1 cellular context compared by ENCODE assay signal in the genomic region with DNA sequence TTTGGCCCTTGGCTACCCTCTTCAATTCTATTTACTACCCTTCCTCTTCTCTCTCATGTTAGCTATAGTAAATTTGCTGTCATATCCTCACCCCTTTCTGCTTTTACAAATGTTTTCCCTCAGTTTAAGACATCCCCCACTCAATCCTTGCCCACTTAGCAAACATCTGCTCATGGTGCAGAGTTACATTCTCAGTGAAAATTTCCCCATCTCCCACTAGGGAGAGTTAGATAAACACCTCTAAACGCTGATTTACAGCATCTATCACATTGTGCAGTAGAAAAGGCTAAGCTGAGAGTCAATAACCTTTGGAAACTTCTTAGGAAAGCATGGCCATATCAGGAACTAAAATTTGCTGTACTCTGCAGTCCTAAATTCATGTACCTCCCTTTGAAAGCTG.
TF ChIP-seq lines count a peak whose summit lies in the region.

No MANE protein-coding gene starts in this region.

TF ChIP-seq in GM23338, 12 proteins besides CTCF, POLR2A, EP300 and RAD21 (continued from another document):
- TF ChIP-seq, protein P1, sequence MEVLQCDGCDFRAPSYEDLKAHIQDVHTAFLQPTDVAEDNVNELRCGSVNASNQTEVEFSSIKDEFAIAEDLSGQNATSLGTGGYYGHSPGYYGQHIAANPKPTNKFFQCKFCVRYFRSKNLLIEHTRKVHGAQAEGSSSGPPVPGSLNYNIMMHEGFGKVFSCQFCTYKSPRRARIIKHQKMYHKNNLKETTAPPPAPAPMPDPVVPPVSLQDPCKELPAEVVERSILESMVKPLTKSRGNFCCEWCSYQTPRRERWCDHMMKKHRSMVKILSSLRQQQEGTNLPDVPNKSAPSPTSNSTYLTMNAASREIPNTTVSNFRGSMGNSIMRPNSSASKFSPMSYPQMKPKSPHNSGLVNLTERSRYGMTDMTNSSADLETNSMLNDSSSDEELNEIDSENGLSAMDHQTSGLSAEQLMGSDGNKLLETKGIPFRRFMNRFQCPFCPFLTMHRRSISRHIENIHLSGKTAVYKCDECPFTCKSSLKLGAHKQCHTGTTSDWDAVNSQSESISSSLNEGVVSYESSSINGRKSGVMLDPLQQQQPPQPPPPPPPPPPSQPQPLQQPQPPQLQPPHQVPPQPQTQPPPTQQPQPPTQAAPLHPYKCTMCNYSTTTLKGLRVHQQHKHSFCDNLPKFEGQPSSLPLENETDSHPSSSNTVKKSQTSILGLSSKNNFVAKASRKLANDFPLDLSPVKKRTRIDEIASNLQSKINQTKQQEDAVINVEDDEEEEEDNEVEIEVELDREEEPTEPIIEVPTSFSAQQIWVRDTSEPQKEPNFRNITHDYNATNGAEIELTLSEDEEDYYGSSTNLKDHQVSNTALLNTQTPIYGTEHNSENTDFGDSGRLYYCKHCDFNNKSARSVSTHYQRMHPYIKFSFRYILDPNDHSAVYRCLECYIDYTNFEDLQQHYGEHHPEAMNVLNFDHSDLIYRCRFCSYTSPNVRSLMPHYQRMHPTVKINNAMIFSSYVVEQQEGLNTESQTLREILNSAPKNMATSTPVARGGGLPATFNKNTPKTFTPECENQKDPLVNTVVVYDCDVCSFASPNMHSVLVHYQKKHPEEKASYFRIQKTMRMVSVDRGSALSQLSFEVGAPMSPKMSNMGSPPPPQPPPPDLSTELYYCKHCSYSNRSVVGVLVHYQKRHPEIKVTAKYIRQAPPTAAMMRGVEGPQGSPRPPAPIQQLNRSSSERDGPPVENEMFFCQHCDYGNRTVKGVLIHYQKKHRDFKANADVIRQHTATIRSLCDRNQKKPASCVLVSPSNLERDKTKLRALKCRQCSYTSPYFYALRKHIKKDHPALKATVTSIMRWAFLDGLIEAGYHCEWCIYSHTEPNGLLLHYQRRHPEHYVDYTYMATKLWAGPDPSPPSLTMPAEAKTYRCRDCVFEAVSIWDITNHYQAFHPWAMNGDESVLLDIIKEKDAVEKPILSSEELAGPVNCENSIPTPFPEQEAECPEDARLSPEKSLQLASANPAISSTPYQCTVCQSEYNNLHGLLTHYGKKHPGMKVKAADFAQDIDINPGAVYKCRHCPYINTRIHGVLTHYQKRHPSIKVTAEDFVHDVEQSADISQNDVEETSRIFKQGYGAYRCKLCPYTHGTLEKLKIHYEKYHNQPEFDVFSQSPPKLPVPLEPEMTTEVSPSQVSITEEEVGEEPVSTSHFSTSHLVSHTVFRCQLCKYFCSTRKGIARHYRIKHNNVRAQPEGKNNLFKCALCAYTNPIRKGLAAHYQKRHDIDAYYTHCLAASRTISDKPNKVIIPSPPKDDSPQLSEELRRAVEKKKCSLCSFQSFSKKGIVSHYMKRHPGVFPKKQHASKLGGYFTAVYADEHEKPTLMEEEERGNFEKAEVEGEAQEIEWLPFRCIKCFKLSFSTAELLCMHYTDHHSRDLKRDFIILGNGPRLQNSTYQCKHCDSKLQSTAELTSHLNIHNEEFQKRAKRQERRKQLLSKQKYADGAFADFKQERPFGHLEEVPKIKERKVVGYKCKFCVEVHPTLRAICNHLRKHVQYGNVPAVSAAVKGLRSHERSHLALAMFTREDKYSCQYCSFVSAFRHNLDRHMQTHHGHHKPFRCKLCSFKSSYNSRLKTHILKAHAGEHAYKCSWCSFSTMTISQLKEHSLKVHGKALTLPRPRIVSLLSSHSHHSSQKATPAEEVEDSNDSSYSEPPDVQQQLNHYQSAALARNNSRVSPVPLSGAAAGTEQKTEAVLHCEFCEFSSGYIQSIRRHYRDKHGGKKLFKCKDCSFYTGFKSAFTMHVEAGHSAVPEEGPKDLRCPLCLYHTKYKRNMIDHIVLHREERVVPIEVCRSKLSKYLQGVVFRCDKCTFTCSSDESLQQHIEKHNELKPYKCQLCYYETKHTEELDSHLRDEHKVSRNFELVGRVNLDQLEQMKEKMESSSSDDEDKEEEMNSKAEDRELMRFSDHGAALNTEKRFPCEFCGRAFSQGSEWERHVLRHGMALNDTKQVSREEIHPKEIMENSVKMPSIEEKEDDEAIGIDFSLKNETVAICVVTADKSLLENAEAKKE (CRISPR knock-in tag; IDR thresholded peaks at IDR 0.05) = no peak
- TF ChIP-seq, protein P2, sequence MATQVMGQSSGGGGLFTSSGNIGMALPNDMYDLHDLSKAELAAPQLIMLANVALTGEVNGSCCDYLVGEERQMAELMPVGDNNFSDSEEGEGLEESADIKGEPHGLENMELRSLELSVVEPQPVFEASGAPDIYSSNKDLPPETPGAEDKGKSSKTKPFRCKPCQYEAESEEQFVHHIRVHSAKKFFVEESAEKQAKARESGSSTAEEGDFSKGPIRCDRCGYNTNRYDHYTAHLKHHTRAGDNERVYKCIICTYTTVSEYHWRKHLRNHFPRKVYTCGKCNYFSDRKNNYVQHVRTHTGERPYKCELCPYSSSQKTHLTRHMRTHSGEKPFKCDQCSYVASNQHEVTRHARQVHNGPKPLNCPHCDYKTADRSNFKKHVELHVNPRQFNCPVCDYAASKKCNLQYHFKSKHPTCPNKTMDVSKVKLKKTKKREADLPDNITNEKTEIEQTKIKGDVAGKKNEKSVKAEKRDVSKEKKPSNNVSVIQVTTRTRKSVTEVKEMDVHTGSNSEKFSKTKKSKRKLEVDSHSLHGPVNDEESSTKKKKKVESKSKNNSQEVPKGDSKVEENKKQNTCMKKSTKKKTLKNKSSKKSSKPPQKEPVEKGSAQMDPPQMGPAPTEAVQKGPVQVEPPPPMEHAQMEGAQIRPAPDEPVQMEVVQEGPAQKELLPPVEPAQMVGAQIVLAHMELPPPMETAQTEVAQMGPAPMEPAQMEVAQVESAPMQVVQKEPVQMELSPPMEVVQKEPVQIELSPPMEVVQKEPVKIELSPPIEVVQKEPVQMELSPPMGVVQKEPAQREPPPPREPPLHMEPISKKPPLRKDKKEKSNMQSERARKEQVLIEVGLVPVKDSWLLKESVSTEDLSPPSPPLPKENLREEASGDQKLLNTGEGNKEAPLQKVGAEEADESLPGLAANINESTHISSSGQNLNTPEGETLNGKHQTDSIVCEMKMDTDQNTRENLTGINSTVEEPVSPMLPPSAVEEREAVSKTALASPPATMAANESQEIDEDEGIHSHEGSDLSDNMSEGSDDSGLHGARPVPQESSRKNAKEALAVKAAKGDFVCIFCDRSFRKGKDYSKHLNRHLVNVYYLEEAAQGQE (IDR thresholded peaks at IDR 0.05; ENCODE audit: unreplicated experiment) = no peak
- TF ChIP-seq JUNB (IDR thresholded peaks at IDR 0.05; ENCODE audit: unreplicated experiment) (no peak), CREB1 (CRISPR knock-in tag; IDR thresholded peaks at IDR 0.05; ENCODE audit: low read depth) (no peak), NANOG (IDR thresholded peaks at IDR 0.05; ENCODE audit: borderline replicate concordance) (no peak)
- TF ChIP-seq, protein P3, sequence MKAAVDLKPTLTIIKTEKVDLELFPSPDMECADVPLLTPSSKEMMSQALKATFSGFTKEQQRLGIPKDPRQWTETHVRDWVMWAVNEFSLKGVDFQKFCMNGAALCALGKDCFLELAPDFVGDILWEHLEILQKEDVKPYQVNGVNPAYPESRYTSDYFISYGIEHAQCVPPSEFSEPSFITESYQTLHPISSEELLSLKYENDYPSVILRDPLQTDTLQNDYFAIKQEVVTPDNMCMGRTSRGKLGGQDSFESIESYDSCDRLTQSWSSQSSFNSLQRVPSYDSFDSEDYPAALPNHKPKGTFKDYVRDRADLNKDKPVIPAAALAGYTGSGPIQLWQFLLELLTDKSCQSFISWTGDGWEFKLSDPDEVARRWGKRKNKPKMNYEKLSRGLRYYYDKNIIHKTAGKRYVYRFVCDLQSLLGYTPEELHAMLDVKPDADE (IDR thresholded peaks at IDR 0.05) = no peak
TF ChIP-seq in GM23338: peak in this region for 0.
